In genomic region chr13:77333521-77334083, GRCh38 we compare ENCODE assay signal across 2 cellular contexts.
TF ChIP-seq lines count a peak whose summit lies in the region.

No MANE protein-coding gene starts in this region.

TF ChIP-seq in SK-N-SH, 30 proteins besides CTCF, POLR2A, EP300 and RAD21 (continued from another document):
- TF ChIP-seq ZBTB33 (IDR thresholded peaks at IDR 0.05; ENCODE audit: borderline replicate concordance, low read depth) (no peak), GATA2 (CRISPR knock-in tag; IDR thresholded peaks at IDR 0.05) (no peak), USF2 (IDR thresholded peaks at IDR 0.05; ENCODE audit: borderline replicate concordance, low read depth, low read length) (no peak), RXRA (IDR thresholded peaks at IDR 0.05; ENCODE audit: borderline replicate concordance, low read depth) (no peak), FOSL2 (IDR thresholded peaks at IDR 0.05; ENCODE audit: borderline replicate concordance, low read depth) (no peak), RFX5 (IDR thresholded peaks at IDR 0.05; ENCODE audit: low read length) (no peak), FOXJ3 (CRISPR knock-in tag; IDR thresholded peaks at IDR 0.05) (no peak), NFIC (IDR thresholded peaks at IDR 0.05; ENCODE audit: borderline replicate concordance) (no peak), MEF2A (IDR thresholded peaks at IDR 0.05; ENCODE audit: borderline replicate concordance, low read depth) (no peak), RCOR1 (IDR thresholded peaks at IDR 0.05; ENCODE audit: low read length) (no peak), TEAD4 (IDR thresholded peaks at IDR 0.05; ENCODE audit: borderline replicate concordance, insufficient read depth) (no peak)
- TF ChIP-seq, protein P1, sequence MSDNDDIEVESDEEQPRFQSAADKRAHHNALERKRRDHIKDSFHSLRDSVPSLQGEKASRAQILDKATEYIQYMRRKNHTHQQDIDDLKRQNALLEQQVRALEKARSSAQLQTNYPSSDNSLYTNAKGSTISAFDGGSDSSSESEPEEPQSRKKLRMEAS (IDR thresholded peaks at IDR 0.05; ENCODE audit: low read depth) = no peak
- TF ChIP-seq, protein P2, sequence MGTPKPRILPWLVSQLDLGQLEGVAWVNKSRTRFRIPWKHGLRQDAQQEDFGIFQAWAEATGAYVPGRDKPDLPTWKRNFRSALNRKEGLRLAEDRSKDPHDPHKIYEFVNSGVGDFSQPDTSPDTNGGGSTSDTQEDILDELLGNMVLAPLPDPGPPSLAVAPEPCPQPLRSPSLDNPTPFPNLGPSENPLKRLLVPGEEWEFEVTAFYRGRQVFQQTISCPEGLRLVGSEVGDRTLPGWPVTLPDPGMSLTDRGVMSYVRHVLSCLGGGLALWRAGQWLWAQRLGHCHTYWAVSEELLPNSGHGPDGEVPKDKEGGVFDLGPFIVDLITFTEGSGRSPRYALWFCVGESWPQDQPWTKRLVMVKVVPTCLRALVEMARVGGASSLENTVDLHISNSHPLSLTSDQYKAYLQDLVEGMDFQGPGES (IDR thresholded peaks at IDR 0.05; ENCODE audit: low read depth, low read length) = no peak
TF ChIP-seq in SK-N-SH: peak in this region for 0.

TF ChIP-seq in SK-N-SH treated with all-trans-retinoic acid at 6 μM for 48 hours, 23 proteins besides CTCF, POLR2A, EP300 and RAD21 (continued from another document):
- TF ChIP-seq, protein P3, sequence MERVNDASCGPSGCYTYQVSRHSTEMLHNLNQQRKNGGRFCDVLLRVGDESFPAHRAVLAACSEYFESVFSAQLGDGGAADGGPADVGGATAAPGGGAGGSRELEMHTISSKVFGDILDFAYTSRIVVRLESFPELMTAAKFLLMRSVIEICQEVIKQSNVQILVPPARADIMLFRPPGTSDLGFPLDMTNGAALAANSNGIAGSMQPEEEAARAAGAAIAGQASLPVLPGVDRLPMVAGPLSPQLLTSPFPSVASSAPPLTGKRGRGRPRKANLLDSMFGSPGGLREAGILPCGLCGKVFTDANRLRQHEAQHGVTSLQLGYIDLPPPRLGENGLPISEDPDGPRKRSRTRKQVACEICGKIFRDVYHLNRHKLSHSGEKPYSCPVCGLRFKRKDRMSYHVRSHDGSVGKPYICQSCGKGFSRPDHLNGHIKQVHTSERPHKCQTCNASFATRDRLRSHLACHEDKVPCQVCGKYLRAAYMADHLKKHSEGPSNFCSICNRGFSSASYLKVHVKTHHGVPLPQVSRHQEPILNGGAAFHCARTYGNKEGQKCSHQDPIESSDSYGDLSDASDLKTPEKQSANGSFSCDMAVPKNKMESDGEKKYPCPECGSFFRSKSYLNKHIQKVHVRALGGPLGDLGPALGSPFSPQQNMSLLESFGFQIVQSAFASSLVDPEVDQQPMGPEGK (CRISPR knock-in tag; IDR thresholded peaks at IDR 0.05; ENCODE audit: borderline replicate concordance) = no peak
- no peak for TF ChIP-seq TOX (CRISPR knock-in tag; IDR thresholded peaks at IDR 0.05; ENCODE audit: borderline replicate concordance)
- TF ChIP-seq, protein P4, sequence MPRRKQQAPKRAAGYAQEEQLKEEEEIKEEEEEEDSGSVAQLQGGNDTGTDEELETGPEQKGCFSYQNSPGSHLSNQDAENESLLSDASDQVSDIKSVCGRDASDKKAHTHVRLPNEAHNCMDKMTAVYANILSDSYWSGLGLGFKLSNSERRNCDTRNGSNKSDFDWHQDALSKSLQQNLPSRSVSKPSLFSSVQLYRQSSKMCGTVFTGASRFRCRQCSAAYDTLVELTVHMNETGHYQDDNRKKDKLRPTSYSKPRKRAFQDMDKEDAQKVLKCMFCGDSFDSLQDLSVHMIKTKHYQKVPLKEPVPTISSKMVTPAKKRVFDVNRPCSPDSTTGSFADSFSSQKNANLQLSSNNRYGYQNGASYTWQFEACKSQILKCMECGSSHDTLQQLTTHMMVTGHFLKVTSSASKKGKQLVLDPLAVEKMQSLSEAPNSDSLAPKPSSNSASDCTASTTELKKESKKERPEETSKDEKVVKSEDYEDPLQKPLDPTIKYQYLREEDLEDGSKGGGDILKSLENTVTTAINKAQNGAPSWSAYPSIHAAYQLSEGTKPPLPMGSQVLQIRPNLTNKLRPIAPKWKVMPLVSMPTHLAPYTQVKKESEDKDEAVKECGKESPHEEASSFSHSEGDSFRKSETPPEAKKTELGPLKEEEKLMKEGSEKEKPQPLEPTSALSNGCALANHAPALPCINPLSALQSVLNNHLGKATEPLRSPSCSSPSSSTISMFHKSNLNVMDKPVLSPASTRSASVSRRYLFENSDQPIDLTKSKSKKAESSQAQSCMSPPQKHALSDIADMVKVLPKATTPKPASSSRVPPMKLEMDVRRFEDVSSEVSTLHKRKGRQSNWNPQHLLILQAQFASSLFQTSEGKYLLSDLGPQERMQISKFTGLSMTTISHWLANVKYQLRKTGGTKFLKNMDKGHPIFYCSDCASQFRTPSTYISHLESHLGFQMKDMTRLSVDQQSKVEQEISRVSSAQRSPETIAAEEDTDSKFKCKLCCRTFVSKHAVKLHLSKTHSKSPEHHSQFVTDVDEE (CRISPR knock-in tag; IDR thresholded peaks at IDR 0.05) = no peak
TF ChIP-seq in SK-N-SH treated with all-trans-retinoic acid at 6 μM for 48 hours: peak in this region for 0.
